34 cellular contexts compared by ENCODE assay signal in genomic region chr3:154389861-154390260, GRCh38. TPM values are rescaled to one million over a fixed set of nuclear protein-coding genes. Genes with fewer than 3 reads are reported as not detected.
"Had no signal": no experiment of that assay in that cellular context is flagged by ENCODE, and none has a peak within 500 bp of the region (broad histone marks: within the 10 kb centered on the region; RNA-seq: fewer than 3 reads in every experiment).

No MANE protein-coding gene starts in this region.

- H3K36me3 ChIP-seq: neural progenitor cell, ovary, spleen, suprapubic skin, tibial artery, transverse colon, upper lobe of right lung, uterus had no signal

- H3K9ac ChIP-seq: neural progenitor cell, parathyroid adenoma had no signal

- H3K9me3 ChIP-seq: ovary, psoas muscle, suprapubic skin, testis, tibial artery, transverse colon, upper lobe of right lung, uterus had no signal

- DNase-seq: natural killer cell; occipital lobe; ovary; posterior cingulate gyrus; psoas muscle; right cardiac atrium; spleen; stimulated activated CD4-positive, alpha-beta T cell treated with anti-CD3 and anti-CD28 coated beads, Interleukin-12 subunit alpha, Interleukin-12 subunit beta, amount 100 ng/mL, for 4 hours; stimulated activated CD4-positive, alpha-beta T cell treated with anti-CD3 and anti-CD28 coated beads, Interleukin-1b, Interleukin-23, amount 100 ng/mL, for 48 hours; stimulated activated CD4-positive, alpha-beta T cell treated with anti-CD3 and anti-CD28 coated beads, Interleukin-4, amount 100 ng/mL, for 1 hour; stimulated activated CD4-positive, alpha-beta T cell treated with anti-CD3 and anti-CD28 coated beads, Interleukin-4, amount 100 ng/mL, for 4 hours; stimulated activated CD8-positive, alpha-beta memory T cell treated with anti-CD3 and anti-CD28 coated beads, Interleukin-4, amount 100 ng/mL, for 48 hours; stimulated activated naive CD4-positive, alpha-beta T cell; stimulated activated naive CD8-positive, alpha-beta T cell treated with anti-CD3 and anti-CD28 coated beads, Interleukin-15, amount 100 ng/mL, for 72 hours; stimulated activated naive CD8-positive, alpha-beta T cell treated with anti-CD3 and anti-CD28 coated beads, Interleukin-15, Interleukin-2, amounts not matched to agents 100 U/mL and 50 U/mL, for 24 hours; substantia nigra; testis; tibial artery; transverse colon; upper lobe of right lung; uterus had no signal

- H3K79me2 ChIP-seq: parathyroid adenoma had no signal

- H3K4me2 ChIP-seq: neural progenitor cell, smooth muscle cell had no signal

- ATAC-seq: natural killer cell; psoas muscle; right cardiac atrium; sciatic nerve; stimulated activated memory B cell treated with anti-CD40 and anti-IgM and Interleukin-4, amounts not matched to agents 10 μg/mL and 1 μg/mL and 100 μg/mL, for 72 hours; stimulated activated naive CD8-positive, alpha-beta T cell treated with anti-CD3 and anti-CD28 coated beads, Interleukin-15, amount 100 ng/mL, for 72 hours; stimulated activated naive CD8-positive, alpha-beta T cell treated with anti-CD3 and anti-CD28 coated beads, Interleukin-15, Interleukin-2, amounts not matched to agents 100 U/mL and 50 U/mL, for 24 hours; upper lobe of right lung had no signal

- H3K4me3 ChIP-seq: neural progenitor cell, ovary, psoas muscle, skin epidermis, smooth muscle cell, spleen, suprapubic skin, testis, tibial artery, transverse colon, upper lobe of right lung, uterus had no signal

- H3K4me1 ChIP-seq: neural progenitor cell, parathyroid adenoma, psoas muscle, spleen, suprapubic skin, testis, tibial artery, transverse colon, upper lobe of right lung, uterus had no signal

- H3K9me3 Mint-ChIP-seq: nephron, neural progenitor cell, type B pancreatic cell had no signal

- H3K4me1 Mint-ChIP-seq: natural killer cell; nephron; neural progenitor cell; stimulated activated memory B cell treated with anti-CD40 and anti-IgM and Interleukin-4, amounts not matched to agents 10 μg/mL and 1 μg/mL and 100 μg/mL, for 72 hours; stimulated activated naive CD8-positive, alpha-beta T cell treated with anti-CD3 and anti-CD28 coated beads, Interleukin-15, amount 100 ng/mL, for 72 hours had no signal

- H3K27ac ChIP-seq: neural progenitor cell, ovary, parathyroid adenoma, psoas muscle, skin epidermis, spleen, suprapubic skin, testis, tibial artery, transverse colon, upper lobe of right lung, uterus had no signal

- H3K36me3 Mint-ChIP-seq: natural killer cell; neural progenitor cell; stimulated activated memory B cell treated with anti-CD40 and anti-IgM and Interleukin-4, amounts not matched to agents 10 μg/mL and 1 μg/mL and 100 μg/mL, for 72 hours; type B pancreatic cell had no signal

- H3K27ac Mint-ChIP-seq: natural killer cell; nephron; neural progenitor cell; progenitor cell of endocrine pancreas; stimulated activated memory B cell treated with anti-CD40 and anti-IgM and Interleukin-4, amounts not matched to agents 10 μg/mL and 1 μg/mL and 100 μg/mL, for 72 hours; type B pancreatic cell had no signal

- H3K4me3 Mint-ChIP-seq: natural killer cell; nephron; neural progenitor cell; stimulated activated memory B cell treated with anti-CD40 and anti-IgM and Interleukin-4, amounts not matched to agents 10 μg/mL and 1 μg/mL and 100 μg/mL, for 72 hours; stimulated activated naive CD8-positive, alpha-beta T cell treated with anti-CD3 and anti-CD28 coated beads, Interleukin-15, amount 100 ng/mL, for 72 hours; type B pancreatic cell had no signal

- H3K27me3 Mint-ChIP-seq: progenitor cell of endocrine pancreas had no signal

- H3K27me3 ChIP-seq: neural progenitor cell, ovary, spleen, suprapubic skin, testis, tibial artery, transverse colon, upper lobe of right lung, uterus had no signal

RNA-seq across cellular contexts. Expression of gene GPR149, which starts 40.1 kb away (rescaled TPM):
- total RNA-seq: natural killer cell, osteoblast, ovary, progenitor cell of endocrine pancreas, psoas muscle, renal cortical epithelial cell, right cardiac atrium, sciatic nerve, smooth muscle cell, spleen, transverse colon, upper lobe of right lung, urinary bladder, uterus had no signal
- polyA plus RNA-seq: ovary, psoas muscle, right cardiac atrium, smooth muscle cell, spleen, urinary bladder had no signal
